ENCODE assay signal across 23 cellular contexts in genomic region chr19:52410276-52410675, GRCh38. TPM values are rescaled to one million over a fixed set of nuclear protein-coding genes. Genes with fewer than 3 reads are reported as not detected.
DNase-seq lines count a peak whose midpoint lies in the region; TF ChIP-seq lines count a peak whose summit lies in the region.
"Had no signal": no experiment of that assay in that cellular context is flagged by ENCODE, and none has a peak within 500 bp of the region (broad histone marks: within the 10 kb centered on the region; RNA-seq: fewer than 3 reads in every experiment).

No MANE protein-coding gene starts in this region.

- H3K79me1 ChIP-seq in trophoblast cell (ENCODE audit: low read length), result no peaks in the 10 kb centered on the region

- H3K36me3 ChIP-seq in trophoblast cell (ENCODE audit: control insufficient read depth in 1 of 2, insufficient read depth in 2 of 2, low read length in 2 of 2), result peaks cover 15 to 16% of the 10 kb centered on the region in 2 experiments

- TF ChIP-seq CTCF in mesothelial cell of epicardium (IDR thresholded peaks at IDR 0.05; ENCODE audit: unreplicated experiment), result no peak

- DNase-seq in A172 (ENCODE audit: low spot score), result peak; percentile 11
- peak; percentile 43 for DNase-seq in ELF-1 (ENCODE audit: low read depth, low spot score)
- DNase-seq in T1000 (lab: John Stamatoyannopoulos, UW), result peak; percentile 21
- peak; percentile 97 for DNase-seq in trophoblast cell
- DNase-seq in mesothelial cell of epicardium (ENCODE audit: low spot score in 2 of 2, unreplicated experiment in 2 of 2), result no peak
- DNase-seq in stimulated activated CD4-positive, alpha-beta T cell treated with anti-CD3 and anti-CD28 coated beads, Interleukin-4, amount 100 ng/mL, for 1 hour, result no peak
- DNase-seq in stimulated activated CD4-positive, alpha-beta T cell treated with anti-CD3 and anti-CD28 coated beads, Interleukin-4, amount 100 ng/mL, for 4 hours, result no peak
- no peak for DNase-seq in NCI-H524 treated with DMSO at 0.1 percent for 48 hours (lab: John Stamatoyannopoulos, UW)
- DNase-seq: 8988T; AML-193; Caco-2; Calu3; CD4-positive, alpha-beta T cell; CD8-positive, alpha-beta T cell; DMS79 treated with DMSO at 0.1 percent for 48 hours; GDM1 had no signal

- H3K27ac Mint-ChIP-seq in mesothelial cell of epicardium, result no peak overlapping the region
- H3K27ac Mint-ChIP-seq: B cell; CD4-positive, alpha-beta T cell; CD8-positive, alpha-beta T cell had no signal

- H3K79me2 ChIP-seq in trophoblast cell (ENCODE audit: control insufficient read depth, insufficient read depth, low read length, poor library complexity), result no peaks in the 10 kb centered on the region

- peaks cover 72% of the 10 kb centered on the region for H3K9me3 Mint-ChIP-seq in mesothelial cell of epicardium

- WGBS in trophoblast cell (ENCODE audit: extremely low coverage, insufficient coverage, insufficient read length), result no CpG with 5 or more reads among the region's 6 CpGs

- no peaks in the 10 kb centered on the region for H3K27me3 Mint-ChIP-seq in mesothelial cell of epicardium (ENCODE audit: low read depth)
- H3K27me3 Mint-ChIP-seq: B cell; CD4-positive, alpha-beta T cell had no signal

- peaks cover 30% of the 10 kb centered on the region for H3K36me3 Mint-ChIP-seq in mesothelial cell of epicardium

- H3K14ac ChIP-seq in trophoblast cell (ENCODE audit: low read length), result no peak overlapping the region

- no peak overlapping the region for H2AK5ac ChIP-seq in trophoblast cell (ENCODE audit: low read length)

- no peak overlapping the region for H3K9ac ChIP-seq in trophoblast cell (ENCODE audit: low read length)
- H3K9ac ChIP-seq: BLaER1 treated with 17β-estradiol and CSF1 and Interleukin-3, amounts not matched to agents 10 nM and 100 nM had no signal

- no peak overlapping the region for H3K18ac ChIP-seq in trophoblast cell (ENCODE audit: low read length)

- H3K4ac ChIP-seq in trophoblast cell (ENCODE audit: low read depth, low read length), result no peak overlapping the region

- H3K23ac ChIP-seq in trophoblast cell (ENCODE audit: low read length), result no peak overlapping the region

- no peak overlapping the region for H3K4me3 Mint-ChIP-seq in mesothelial cell of epicardium
- H3K4me3 Mint-ChIP-seq: B cell; CD4-positive, alpha-beta T cell; CD8-positive, alpha-beta T cell had no signal

- no peak overlapping the region for H3K27ac ChIP-seq in trophoblast cell (ENCODE audit: low read depth, low read length)
- H3K27ac ChIP-seq: A549; BLaER1 treated with 17β-estradiol and CSF1 and Interleukin-3, amounts not matched to agents 10 nM and 100 nM; C4-2B had no signal

- peaks cover 23% of the 10 kb centered on the region for H3K9me3 ChIP-seq in trophoblast cell (ENCODE audit: insufficient read depth, low read depth, low read length)

- no peak overlapping the region for H4K8ac ChIP-seq in trophoblast cell (ENCODE audit: low read depth, low read length)

- no peak overlapping the region for H2BK12ac ChIP-seq in trophoblast cell (ENCODE audit: low read length)

- no peak overlapping the region for H2BK5ac ChIP-seq in trophoblast cell (ENCODE audit: low read depth, low read length, poor library complexity)

- no peak overlapping the region for H2AFZ ChIP-seq in trophoblast cell (ENCODE audit: insufficient read depth, low read length, poor library complexity)

- H4K12ac ChIP-seq in trophoblast cell (ENCODE audit: low read depth, low read length), result no peak overlapping the region

- no peak overlapping the region for H3K4me3 ChIP-seq in trophoblast cell (ENCODE audit: low read depth, low read length)
- H3K4me3 ChIP-seq: A549, GM12878 had no signal

- H3K4me1 Mint-ChIP-seq in mesothelial cell of epicardium, result no peaks in the 10 kb centered on the region
- H3K4me1 Mint-ChIP-seq: B cell had no signal

- no peak overlapping the region for H3K4me2 ChIP-seq in trophoblast cell (ENCODE audit: low read length)
- H3K4me2 ChIP-seq: A549; BLaER1 treated with 17β-estradiol and CSF1 and Interleukin-3, amounts not matched to agents 10 nM and 100 nM had no signal

- no peak overlapping the region for H4K91ac ChIP-seq in trophoblast cell (ENCODE audit: low read depth, low read length)

- H3K27me3 ChIP-seq in trophoblast cell (ENCODE audit: insufficient read depth, low read length), result no peaks in the 10 kb centered on the region
- H3K27me3 ChIP-seq: BLaER1 treated with 17β-estradiol and CSF1 and Interleukin-3, amounts not matched to agents 10 nM and 100 nM had no signal

- H2BK120ac ChIP-seq in trophoblast cell (ENCODE audit: insufficient read depth, low read length, poor library complexity), result no peak overlapping the region

- H3K4me1 ChIP-seq in trophoblast cell (ENCODE audit: control insufficient read depth in 1 of 2, insufficient read depth in 2 of 2, low read length in 2 of 2), result no peaks in the 10 kb centered on the region
- H3K4me1 ChIP-seq: A549, Caco-2 had no signal

RNA-seq across cellular contexts. Expression of gene ZNF528, which starts 12.6 kb away (rescaled TPM):
- total RNA-seq in A172 (2014; rRNA removed; shearing (Covaris generic)), result 0.43 and 8.6 TPM in 2 replicates
- polyA plus RNA-seq in trophoblast cell (2013), result 6.1 and 6.5 TPM in 2 replicates
- total RNA-seq in mesothelial cell of epicardium, result 10.8 to 12.7 TPM (median 11.8 TPM) in 3 replicates
- total RNA-seq: Calu3, G401 had no signal

RNA-seq across cellular contexts. Expression of gene ZNF534, which starts 18.7 kb away (rescaled TPM):
- not detected in 2 replicates for total RNA-seq in A172 (2014; rRNA removed; shearing (Covaris generic))
- 0.05 and 0.06 TPM in 2 replicates for polyA plus RNA-seq in trophoblast cell (2013)
- total RNA-seq in mesothelial cell of epicardium, result not detected in 3 replicates
- total RNA-seq: B cell; Caco-2; Calu3; CD4-positive, alpha-beta T cell; CD8-positive, alpha-beta T cell; G401; GM12878 had no signal
- polyA plus RNA-seq: A549, BJ had no signal

RNA-seq across cellular contexts. Expression of gene ZNF880, which starts 40.6 kb away (rescaled TPM):
- total RNA-seq in A172 (2014; rRNA removed; shearing (Covaris generic)), result 0.12 and 0.22 TPM in 2 replicates
- polyA plus RNA-seq in trophoblast cell (2013), result 16.9 and 17.0 TPM in 2 replicates
- total RNA-seq in mesothelial cell of epicardium, result 17.4 to 18.7 TPM (median 18.7 TPM) in 3 replicates
- total RNA-seq: Calu3, G401 had no signal

RNA-seq across cellular contexts. Expression of gene ZNF578, which starts 43.1 kb away (rescaled TPM):
- total RNA-seq in A172 (2014; rRNA removed; shearing (Covaris generic)), result not detected in 2 replicates
- polyA plus RNA-seq in trophoblast cell (2013), result 2.3 and 2.7 TPM in 2 replicates
- 0.34 to 0.69 TPM (median 0.56 TPM) in 3 replicates for total RNA-seq in mesothelial cell of epicardium
- total RNA-seq: Caco-2, Calu3, G401 had no signal
- polyA plus RNA-seq: A549 had no signal

Comparison
In these comparisons a context has a peak if more than half of its experiments do, and no peak if none do; other contexts are left out.
1. DNase-seq: peak in A172 (single experiment), ELF-1 (single experiment), T1000 (single experiment) and trophoblast cell (2 of 2); none in mesothelial cell of epicardium (0 of 2), stimulated activated CD4-positive, alpha-beta T cell treated with anti-CD3 and anti-CD28 coated beads, Interleukin-4, amount 100 ng/mL, for 1 hour (single experiment), stimulated activated CD4-positive, alpha-beta T cell treated with anti-CD3 and anti-CD28 coated beads, Interleukin-4, amount 100 ng/mL, for 4 hours (0 of 2) and NCI-H524 treated with DMSO at 0.1 percent for 48 hours (single experiment).
2. RNA of gene ZNF880, which starts 40.6 kb away (total RNA-seq): 17.4 to 18.7 TPM in mesothelial cell of epicardium; 0.12 to 0.22 TPM in A172; every median in the first group is over 10 times any median in the second.